Comparison of ENCODE assay signal across 8 cellular contexts in the genomic region with DNA sequence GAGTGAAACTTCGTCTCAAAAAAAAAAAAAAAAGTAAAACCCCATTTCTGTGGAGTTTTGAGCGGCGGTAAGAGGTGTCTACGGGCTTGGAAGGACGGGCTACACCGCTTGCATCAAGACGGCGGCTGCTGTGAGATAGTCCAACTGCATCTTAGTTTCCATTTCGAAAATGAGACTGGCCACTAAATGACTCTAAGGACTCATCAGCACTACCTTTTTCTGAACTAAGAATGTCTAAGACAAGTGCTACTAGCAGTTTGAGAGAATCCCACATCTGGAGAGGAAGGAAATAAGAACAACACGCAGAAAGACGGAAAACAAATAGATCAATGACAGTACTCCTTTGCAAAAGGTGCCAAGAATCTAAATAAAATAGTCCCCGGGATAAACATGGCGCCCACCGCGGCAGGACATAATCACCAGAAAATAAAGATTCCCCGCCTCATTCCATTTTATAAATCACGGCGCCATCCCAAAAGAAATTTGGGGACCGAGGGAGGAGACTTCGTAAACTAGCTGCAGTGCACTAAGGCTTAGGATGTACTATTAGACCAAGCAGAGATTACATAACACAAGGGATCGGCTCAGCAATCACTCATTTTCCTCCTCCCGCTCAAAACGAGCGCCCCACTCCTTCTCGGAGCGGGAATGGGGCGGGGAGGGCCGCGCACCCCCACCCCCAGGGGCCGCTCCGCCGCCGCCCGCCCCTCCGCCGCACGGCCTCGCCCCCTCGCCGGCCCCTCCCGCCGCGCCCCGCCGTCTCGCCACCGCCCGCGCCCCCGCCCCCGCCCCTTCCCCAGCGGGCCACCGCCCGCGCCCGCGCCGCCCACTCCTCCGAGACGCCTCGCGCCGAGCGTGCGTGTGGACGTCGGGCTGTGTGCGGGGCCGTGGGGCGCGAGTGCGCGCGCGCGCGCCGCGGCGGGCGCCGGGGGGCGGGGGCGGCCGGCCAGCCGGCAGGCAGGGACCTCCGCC. TPM values are rescaled to one million over a fixed set of nuclear protein-coding genes. Genes with fewer than 3 reads are reported as not detected.
DNase-seq lines count a peak whose midpoint lies in the region; ATAC-seq, FAIRE-seq and TF ChIP-seq lines count a peak whose summit lies in the region.

No MANE protein-coding gene starts in this region.

- H2AFZ ChIP-seq in MM.1S (ENCODE audit: low read length) (peak overlapping the region; percentile 17), neuron (ENCODE audit: low read depth, low read length) (no peak overlapping the region)

- TF ChIP-seq POLR2A in testis (IDR thresholded peaks at IDR 0.05) = no peak

- peaks cover 6% of the 10 kb centered on the region for H3F3A ChIP-seq in MM.1S (ENCODE audit: insufficient read depth, low read length)

- no peak for FAIRE-seq in frontal cortex (lab: Jason Lieb, UNC)

- H3K27ac ChIP-seq in CD4-positive, alpha-beta T cell (ENCODE audit: low read depth, low read length) = peak overlapping the region; percentile 70
- H3K27ac ChIP-seq in MM.1S (ENCODE audit: low read length) (peak overlapping the region; percentile 68), SJSA1 (peak overlapping the region; percentile 88), testis (peak overlapping the region; percentile 85 to 94)

- H3K9me2 ChIP-seq in MM.1S (replicated peaks; ENCODE audit: insufficient read depth, low read length) = no peaks in the 10 kb centered on the region

- no peak for TF ChIP-seq CTCF in CD4-positive, alpha-beta T cell (IDR thresholded peaks at IDR 0.05)
- TF ChIP-seq CTCF in MM.1S (IDR thresholded peaks at IDR 0.05; ENCODE audit: low read length) = no peak
- TF ChIP-seq CTCF in testis (IDR thresholded peaks at IDR 0.05) = no peak

- no peaks in the 10 kb centered on the region for H3K9me3 Mint-ChIP-seq in CD4-positive, alpha-beta T cell
- no peaks in the 10 kb centered on the region for H3K9me3 Mint-ChIP-seq in activated naive CD4-positive, alpha-beta T cell treated with anti-CD3 and anti-CD28 coated beads for 36 hours

- H3K9ac ChIP-seq in MM.1S (ENCODE audit: low read length) = peak overlapping the region; percentile 78

- H3K36me3 ChIP-seq in MM.1S (replicated peaks; ENCODE audit: insufficient read depth, low read length) (0 out of 2 replicates have a peak, but pooled peaks cover 3% of the 10 kb centered on the region), SJSA1 (peaks cover 4% of the 10 kb centered on the region; the same call in 1 of the 2 replicates), neuron (ENCODE audit: insufficient read depth, low read length) (peaks cover 13% of the 10 kb centered on the region), testis (ENCODE audit: low read depth, missing control alignments) (no peaks in the 10 kb centered on the region)

- DNase-seq in CD4-positive, alpha-beta T cell = peak; percentile 48 to 78 (median 60)
- DNase-seq in MM.1S (peak; percentile 80), SJSA1 (ENCODE audit: low read depth in 1 of 2, low spot score in 2 of 2) (peak; percentile 74 to 88), frontal cortex (ENCODE audit: low spot score in 2 of 2) (peak; percentile 75 to 85), testis (peak; percentile 69)
- peak; percentile 63 for DNase-seq in activated naive CD4-positive, alpha-beta T cell treated with anti-CD3 and anti-CD28 coated beads for 36 hours

- peaks cover 53% of the 10 kb centered on the region for H3K4me1 Mint-ChIP-seq in CD4-positive, alpha-beta T cell (ENCODE audit: low read depth)
- H3K4me1 Mint-ChIP-seq in activated naive CD4-positive, alpha-beta T cell treated with anti-CD3 and anti-CD28 coated beads for 36 hours (ENCODE audit: low read depth) = peaks cover 29% of the 10 kb centered on the region

- H3K27ac Mint-ChIP-seq in CD4-positive, alpha-beta T cell = peak overlapping the region; percentile 97
- peak overlapping the region; percentile 82 for H3K27ac Mint-ChIP-seq in activated naive CD4-positive, alpha-beta T cell treated with anti-CD3 and anti-CD28 coated beads for 36 hours

- H3K9me3 ChIP-seq in CD4-positive, alpha-beta T cell (ENCODE audit: control insufficient read depth, low read length) = no peaks in the 10 kb centered on the region
- H3K9me3 ChIP-seq in MM.1S (replicated peaks; ENCODE audit: insufficient read depth, low read length) = no peaks in the 10 kb centered on the region
- H3K9me3 ChIP-seq in SJSA1 (replicated peaks) = no peaks in the 10 kb centered on the region
- no peaks in the 10 kb centered on the region for H3K9me3 ChIP-seq in neuron (ENCODE audit: low read length)
- no peaks in the 10 kb centered on the region for H3K9me3 ChIP-seq in testis

- 0 to 2% methylated on average over 29 to 51 of the region's 87 CpGs for WGBS in testis, 2 donors

- H3K4me2 ChIP-seq in MM.1S (ENCODE audit: low read depth, low read length) = peak overlapping the region; percentile 37

- H3K4me3 ChIP-seq in MM.1S (ENCODE audit: low read length) (peak overlapping the region; percentile 68), SJSA1 (peak overlapping the region; percentile 53), neuron (ENCODE audit: low read length) (peak overlapping the region; percentile 100), testis (peak overlapping the region; percentile 52 to 70)

- peaks cover 15% of the 10 kb centered on the region; the same call in 1 of the 2 replicates for H4K20me1 ChIP-seq in MM.1S (ENCODE audit: insufficient read depth, low read length)

- H3K27me3 Mint-ChIP-seq in CD4-positive, alpha-beta T cell = peaks cover 25% of the 10 kb centered on the region
- peaks cover 5% of the 10 kb centered on the region for H3K27me3 Mint-ChIP-seq in activated naive CD4-positive, alpha-beta T cell treated with anti-CD3 and anti-CD28 coated beads for 36 hours (ENCODE audit: low read depth)

- POLR2A ChIA-PET in CD4-positive, alpha-beta T cell (lab: Charles Lee) = interaction anchor here (1.0 to 1.9 kb wide), 8 partner anchors 10 to 1439 kb away, joined by 3 to 24 read pairs (median 4); partner anchors contain the start of genes CGN, PSMB4 and VPS72

- H3K79me2 ChIP-seq in MM.1S (ENCODE audit: low read length) = peaks cover 51% of the 10 kb centered on the region

- H3K36me3 Mint-ChIP-seq in CD4-positive, alpha-beta T cell (ENCODE audit: low read depth) = peaks cover 21% of the 10 kb centered on the region
- peaks cover 6% of the 10 kb centered on the region for H3K36me3 Mint-ChIP-seq in activated naive CD4-positive, alpha-beta T cell treated with anti-CD3 and anti-CD28 coated beads for 36 hours (ENCODE audit: low read depth)

- H3K4me3 Mint-ChIP-seq in CD4-positive, alpha-beta T cell = peak overlapping the region; percentile 91
- peak overlapping the region; percentile 78 for H3K4me3 Mint-ChIP-seq in activated naive CD4-positive, alpha-beta T cell treated with anti-CD3 and anti-CD28 coated beads for 36 hours

- CTCF ChIA-PET in CD4-positive, alpha-beta T cell (lab: Charles Lee) = interaction anchor here (0.6 to 2.1 kb wide), 3 partner anchors 10 to 17 kb away, joined by 3 to 6 read pairs (median 3); no protein-coding TSS in a partner anchor
- CTCF ChIA-PET in activated naive CD4-positive, alpha-beta T cell treated with anti-CD3 and anti-CD28 coated beads for 36 hours (lab: Charles Lee) = interaction anchor here (0.6 kb wide), 1 partner anchor 19 kb away, joined by 3 read pairs; no protein-coding TSS in a partner anchor

- no peaks in the 10 kb centered on the region for H3K27me3 ChIP-seq in CD4-positive, alpha-beta T cell (ENCODE audit: control insufficient read depth, insufficient read depth, low read length)
- H3K27me3 ChIP-seq in MM.1S (replicated peaks; ENCODE audit: insufficient read depth, low read length) = no peaks in the 10 kb centered on the region
- no peaks in the 10 kb centered on the region for H3K27me3 ChIP-seq in SJSA1 (replicated peaks)
- H3K27me3 ChIP-seq in neuron (ENCODE audit: insufficient read depth, low read length) = no peaks in the 10 kb centered on the region
- no peaks in the 10 kb centered on the region for H3K27me3 ChIP-seq in testis

- H3K4me1 ChIP-seq in MM.1S (ENCODE audit: low read length) = peaks cover 16% of the 10 kb centered on the region
- peaks cover 19% of the 10 kb centered on the region for H3K4me1 ChIP-seq in SJSA1 (replicated peaks)
- peaks cover 15% of the 10 kb centered on the region for H3K4me1 ChIP-seq in neuron (ENCODE audit: insufficient read depth, low read length)
- peaks cover 30% of the 10 kb centered on the region for H3K4me1 ChIP-seq in testis

- intact Hi-C loops in CD4-positive, alpha-beta T cell (cut with DNase I, micrococcal nuclease) = loop anchor here (2.0 to 5.0 kb wide), 6 partner anchors 54 to 386 kb away; partner anchors contain the start of genes C2CD4D (in 1 of the 2), CGN (in 1 of the 2) and GABPB2 (in 1 of the 2)
- intact Hi-C loops in activated naive CD4-positive, alpha-beta T cell treated with anti-CD3 and anti-CD28 coated beads for 36 hours (cut with micrococcal nuclease) = loop anchor here (1.0 to 5.0 kb wide), 5 partner anchors 53 to 379 kb away; partner anchors contain the start of genes C2CD4D, CGN, PIP5K1A and RFX5
- intact Hi-C loops in testis (cut with DNase I; ENCODE audit: low total_unique reads) = no loop called here

- peak; percentile 61 for ATAC-seq in CD4-positive, alpha-beta T cell (ENCODE audit: poor library complexity)
- peak; percentile 24 for ATAC-seq in GM21717 (IDR thresholded peaks at IDR 0.05; ENCODE audit: unreplicated experiment)

RNA-seq across cellular contexts. Expression of gene POGZ, which starts 1.1 kb away (rescaled TPM):
- total RNA-seq in CD4-positive, alpha-beta T cell = 10 to 100 TPM; 97.8 to 99.4 TPM
- 14.5 and 34.0 TPM in 2 replicates for total RNA-seq in SJSA1 (2014; rRNA removed; shearing (Covaris generic))
- 10 to 100 TPM; 69.7 to 73.7 TPM for total RNA-seq in activated naive CD4-positive, alpha-beta T cell treated with anti-CD3 and anti-CD28 coated beads for 36 hours
- 33.4 TPM for total RNA-seq in frontal cortex
- total RNA-seq in testis = 100 to 1,000 TPM; 131 to 137 TPM
- polyA plus RNA-seq in testis (ENCODE audit: insufficient read depth, low read depth, low replicate concordance) = 84.3 TPM

RNA-seq across cellular contexts. Expression of gene CGN, which starts 53.0 kb away (rescaled TPM):
- under 1 TPM; 0.08 to 0.28 TPM for total RNA-seq in CD4-positive, alpha-beta T cell
- total RNA-seq in SJSA1 (2014; rRNA removed; shearing (Covaris generic)) = 0.26 and 1.2 TPM in 2 replicates
- total RNA-seq in activated naive CD4-positive, alpha-beta T cell treated with anti-CD3 and anti-CD28 coated beads for 36 hours = 1 to 10 TPM in 1 of 2 experiments, under 1 TPM in 1; 0.62 to 1.5 TPM
- total RNA-seq in frontal cortex (2.0 TPM), testis (10 to 100 TPM; 25.7 to 31.6 TPM)
- polyA plus RNA-seq in testis (ENCODE audit: insufficient read depth, low read depth, low replicate concordance) = 25.9 TPM

RNA-seq across cellular contexts. Expression of gene PSMB4, which starts 58.8 kb away (rescaled TPM):
- 100 to 1,000 TPM; 316 to 324 TPM for total RNA-seq in CD4-positive, alpha-beta T cell
- total RNA-seq in SJSA1 (2014; rRNA removed; shearing (Covaris generic)) = 559 and 717 TPM in 2 replicates
- total RNA-seq in activated naive CD4-positive, alpha-beta T cell treated with anti-CD3 and anti-CD28 coated beads for 36 hours = 100 to 1,000 TPM; 394 to 398 TPM
- total RNA-seq in frontal cortex (369 TPM), testis (100 to 1,000 TPM; 155 to 186 TPM)
- polyA plus RNA-seq in testis (ENCODE audit: insufficient read depth, low read depth, low replicate concordance) = 179 TPM

Comparison
In these comparisons a context has a peak if more than half of its experiments do, and no peak if none do; other contexts are left out.
1. Peak in every context shown above with its lines: DNase-seq, ATAC-seq, H3K4me3 ChIP-seq and H3K27ac ChIP-seq.